15 cellular contexts compared by ENCODE assay signal in the genomic region with DNA sequence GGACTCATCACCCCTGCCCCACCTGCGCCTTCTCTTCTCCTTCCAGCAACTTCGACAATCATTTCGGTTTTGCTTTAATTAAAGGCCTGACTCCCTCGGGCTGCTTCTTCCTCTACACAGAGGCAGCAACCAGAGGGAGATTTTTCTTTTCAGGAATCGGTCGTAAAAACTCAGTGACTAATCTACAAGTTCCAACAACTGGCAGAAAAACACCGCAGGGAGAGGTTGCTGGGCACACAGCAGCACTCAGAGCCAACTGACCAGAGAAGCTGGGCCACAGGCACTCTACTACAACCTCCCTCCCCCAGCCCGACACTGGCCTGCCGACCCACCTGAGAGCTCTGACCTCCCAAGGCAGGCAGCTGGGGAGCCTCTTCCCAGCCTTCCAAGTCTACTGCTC. TPM values are rescaled to one million over a fixed set of nuclear protein-coding genes. Genes with fewer than 3 reads are reported as not detected.
"Had no signal": no experiment of that assay in that cellular context is flagged by ENCODE, and none has a peak within 500 bp of the region (broad histone marks: within the 10 kb centered on the region; RNA-seq: fewer than 3 reads in every experiment).

No MANE protein-coding gene starts in this region.

RNA-seq across cellular contexts. Expression of a gene that starts 48.1 kb away (rescaled TPM):
- total RNA-seq: activated CD4-positive, alpha-beta T cell treated with anti-CD3 and anti-CD28 coated beads, Interleukin-2, amount 10 ng/mL, durations not matched to agents 24 days and 14 days; T-helper 1 cell treated with Interleukin-12 subunit alpha and Interleukin-12 subunit beta and Interleukin-4 antibody, amounts not matched to agents 30 ng/mL and 1 ng/mL, for 36 hours; T-helper 2 cell treated with Interferon-gamma antibody and Interleukin-4, amounts not matched to agents 100 ng/mL and 5 ng/mL, for 36 hours had no signal

RNA-seq across cellular contexts. Expression of a gene that starts 57.7 kb away (rescaled TPM):
- total RNA-seq: activated B cell treated with CpG ODN at 0.5 μM for 24 hours; activated CD4-positive, alpha-beta memory T cell treated with anti-CD3 and anti-CD28 coated beads for 36 hours; activated CD4-positive, alpha-beta memory T cell treated with anti-CD3 and anti-CD28 coated beads, Interleukin-2, amount 10 ng/mL, durations not matched to agents 7 days and 5 days; activated CD4-positive, alpha-beta T cell treated with anti-CD3 and anti-CD28 coated beads for 36 hours; activated CD4-positive, alpha-beta T cell treated with anti-CD3 and anti-CD28 coated beads, Interleukin-2, amount 10 ng/mL, durations not matched to agents 24 days and 14 days; activated CD4-positive, alpha-beta T cell treated with anti-CD3 and anti-CD28 coated beads, Interleukin-2, amount 10 ng/mL, durations not matched to agents 7 days and 5 days; activated CD8-positive, alpha-beta memory T cell treated with anti-CD3 and anti-CD28 coated beads for 36 hours; activated CD8-positive, alpha-beta memory T cell treated with anti-CD3 and anti-CD28 coated beads, Interleukin-2, amount 10 ng/mL, durations not matched to agents 7 days and 5 days; activated CD8-positive, alpha-beta T cell treated with anti-CD3 and anti-CD28 coated beads for 36 hours; activated CD8-positive, alpha-beta T cell treated with anti-CD3 and anti-CD28 coated beads, Interleukin-2, amount 10 ng/mL, durations not matched to agents 7 days and 5 days; T-cell; T-helper 1 cell treated with Interleukin-12 subunit alpha and Interleukin-12 subunit beta and Interleukin-4 antibody, amounts not matched to agents 30 ng/mL and 1 ng/mL, for 36 hours; T-helper 17 cell; T-helper 2 cell treated with Interferon-gamma antibody and Interleukin-4, amounts not matched to agents 100 ng/mL and 5 ng/mL, for 36 hours; WTC11 had no signal
